In genomic region chr3:55490194-55490913, GRCh38 we compare ENCODE assay signal across 14 cellular contexts. TPM values are rescaled to one million over a fixed set of nuclear protein-coding genes. Genes with fewer than 3 reads are reported as not detected.
DNase-seq lines count a peak whose midpoint lies in the region; ATAC-seq, FAIRE-seq and TF ChIP-seq lines count a peak whose summit lies in the region.
"Had no signal": no experiment of that assay in that cellular context is flagged by ENCODE, and none has a peak within 500 bp of the region (broad histone marks: within the 10 kb centered on the region; RNA-seq: fewer than 3 reads in every experiment).

No MANE protein-coding gene starts in this region.

- ATAC-seq in HG02623 (IDR thresholded peaks at IDR 0.05; ENCODE audit: unreplicated experiment): no peak
- ATAC-seq: natural killer cell had no signal

- peak; percentile 12 for DNase-seq in NCI-H2171 treated with DMSO at 0.1 percent for 48 hours (lab: John Stamatoyannopoulos, UW)
- DNase-seq in NCI-H2171 (lab: John Stamatoyannopoulos, UW): no peak
- peak; percentile 83 to 92 for DNase-seq in SJCRH30
- DNase-seq in uterus: no peak
- no peak for DNase-seq in RCC 7860 (ENCODE audit: low spot score)
- no peak for DNase-seq in hepatic stellate cell (ENCODE audit: low spot score)
- DNase-seq: activated naive CD8-positive, alpha-beta T cell treated with anti-CD3 and anti-CD28 coated beads, Interleukin-2, amount 10 ng/mL, durations not matched to agents 7 days and 5 days; kidney glomerular epithelial cell; natural killer cell; SIG-M5 had no signal

- no peak overlapping the region for H3K9ac ChIP-seq in iPS-20b (ENCODE audit: low read depth, low read length)

- intact Hi-C loops in uterus (cut with DNase I; ENCODE audit: low total_unique reads): no loop called here

- H3K36me3 ChIP-seq in SJCRH30 (no peaks in the 10 kb centered on the region), iPS-20b (ENCODE audit: insufficient read depth, low read depth, low read length) (no peaks in the 10 kb centered on the region), uterus (no peaks in the 10 kb centered on the region)

- no peak for FAIRE-seq in RCC 7860 (lab: Jason Lieb, UNC)
- FAIRE-seq: A204.1 had no signal

- no peak for TF ChIP-seq CTCF in uterus (IDR thresholded peaks at IDR 0.05)

- no peak for TF ChIP-seq POLR2A in uterus (IDR thresholded peaks at IDR 0.05)

- H3K27me3 ChIP-seq in SJCRH30: no peaks in the 10 kb centered on the region
- H3K27me3 ChIP-seq in iPS-20b (ENCODE audit: insufficient read depth, low read length): peaks cover 74% of the 10 kb centered on the region
- no peaks in the 10 kb centered on the region for H3K27me3 ChIP-seq in uterus
- H3K27me3 ChIP-seq: testis had no signal

- H3K9me3 ChIP-seq in SJCRH30 (replicated peaks): no peaks in the 10 kb centered on the region
- H3K9me3 ChIP-seq in iPS-20b (ENCODE audit: insufficient read depth, low read depth, low read length): no peaks in the 10 kb centered on the region
- no peaks in the 10 kb centered on the region for H3K9me3 ChIP-seq in uterus
- H3K9me3 ChIP-seq: testis had no signal

- H3K4me3 ChIP-seq in SJCRH30 (peak overlapping the region; percentile 89), iPS-20b (ENCODE audit: low read length) (peak overlapping the region; percentile 89; the same call in 1 of the 2 replicates), uterus (no peak overlapping the region)
- H3K4me3 ChIP-seq: testis had no signal

- peaks cover 22% of the 10 kb centered on the region for H3K4me1 ChIP-seq in SJCRH30
- peaks cover 12% of the 10 kb centered on the region for H3K4me1 ChIP-seq in iPS-20b (ENCODE audit: insufficient read depth, low read length)
- H3K4me1 ChIP-seq in uterus: peaks cover 0 to 10% of the 10 kb centered on the region in 2 donors

- H3K27ac ChIP-seq in SJCRH30: peak overlapping the region; percentile 78
- no peak overlapping the region for H3K27ac ChIP-seq in iPS-20b (ENCODE audit: low read length)
- H3K27ac ChIP-seq in uterus: peak overlapping the region; percentile 2 to 64
- H3K27ac ChIP-seq: testis had no signal

RNA-seq across cellular contexts. Expression of gene WNT5A, which starts 3.2 kb away (rescaled TPM):
- 33.1 and 34.6 TPM in 2 replicates for total RNA-seq in SJCRH30 (2014; rRNA removed; shearing (Covaris generic))
- 10 to 100 TPM in 3 of 4 donors, 1 to 10 TPM in 1; 6.2 to 96.5 (median 23.1) TPM for total RNA-seq in uterus
- total RNA-seq: activated naive CD8-positive, alpha-beta T cell treated with anti-CD3 and anti-CD28 coated beads, Interleukin-2, amount 10 ng/mL, durations not matched to agents 7 days and 5 days; natural killer cell had no signal

Comparison
In these comparisons a context has a peak if more than half of its experiments do, and no peak if none do; other contexts are left out.
1. DNase-seq: peak in NCI-H2171 treated with DMSO at 0.1 percent for 48 hours (single experiment) and SJCRH30 (2 of 2); none in NCI-H2171 (single experiment), uterus (0 of 2), RCC 7860 (single experiment) and hepatic stellate cell (single experiment).
2. H3K4me3 ChIP-seq: peak in SJCRH30 (single experiment) and iPS-20b (single experiment); none in uterus (0 of 2).